ENCODE assay signal across 23 cellular contexts in genomic region chr16:66004706-66005105, GRCh38.
"Had no signal": no experiment of that assay in that cellular context is flagged by ENCODE, and none has a peak within 500 bp of the region (broad histone marks: within the 10 kb centered on the region; RNA-seq: fewer than 3 reads in every experiment).

No MANE protein-coding gene starts in this region.

- H3K4me1 Mint-ChIP-seq: activated CD4-positive, alpha-beta T cell treated with anti-CD3 and anti-CD28 coated beads, Interleukin-2, amount 10 ng/mL, durations not matched to agents 24 days and 14 days; activated naive CD8-positive, alpha-beta T cell treated with anti-CD3 and anti-CD28 coated beads for 36 hours; activated T-helper 17 cell treated with anti-CD3 and anti-CD28 coated beads, Interleukin-2, amount 50 U/mL, for 72 hours; T-cell had no signal

- H3K4me1 ChIP-seq: lower lobe of right lung, prostate gland had no signal

- H3K27ac Mint-ChIP-seq: activated CD4-positive, alpha-beta T cell treated with anti-CD3 and anti-CD28 coated beads, Interleukin-2, amount 10 ng/mL, durations not matched to agents 24 days and 14 days; activated CD8-positive, alpha-beta T cell treated with anti-CD3 and anti-CD28 coated beads for 36 hours; activated naive CD8-positive, alpha-beta T cell treated with anti-CD3 and anti-CD28 coated beads for 36 hours; activated T-helper 17 cell treated with anti-CD3 and anti-CD28 coated beads, Interleukin-2, amount 50 U/mL, for 72 hours; effector memory CD8-positive, alpha-beta T cell; natural killer cell treated with Interleukin-12 subunit alpha and Interleukin-12 subunit beta and Interleukin-15 and Interleukin-18, amount 100 ng/mL, for 72 hours; stimulated activated naive CD8-positive, alpha-beta T cell treated with anti-CD3 and anti-CD28 coated beads, Interleukin-15, Interleukin-2, amounts not matched to agents 100 ng/mL and 50 ng/mL, for 24 hours; T-cell had no signal

- H3K9me3 ChIP-seq: heart right ventricle, lower lobe of right lung, prostate gland had no signal

- H3K27me3 Mint-ChIP-seq: activated CD4-positive, alpha-beta T cell treated with anti-CD3 and anti-CD28 coated beads, Interleukin-2, amount 10 ng/mL, durations not matched to agents 24 days and 14 days; activated CD8-positive, alpha-beta T cell treated with anti-CD3 and anti-CD28 coated beads for 36 hours; activated naive CD8-positive, alpha-beta T cell treated with anti-CD3 and anti-CD28 coated beads for 36 hours had no signal

- DNase-seq: activated CD4-positive, alpha-beta T cell treated with anti-CD3 and anti-CD28 coated beads, Interleukin-2, amount 10 ng/mL, durations not matched to agents 24 days and 14 days; activated CD4-positive, CD25-positive, alpha-beta regulatory T cell; activated CD8-positive, alpha-beta T cell treated with anti-CD3 and anti-CD28 coated beads for 36 hours; activated naive CD4-positive, alpha-beta T cell; activated naive CD8-positive, alpha-beta T cell treated with anti-CD3 and anti-CD28 coated beads for 36 hours; activated T-cell treated with anti-CD3 and anti-CD28 coated beads, Interleukin-2, amount 50 U/mL, for 1 hour; amniotic stem cell; effector memory CD8-positive, alpha-beta T cell; heart right ventricle; left cardiac atrium; lower lobe of right lung; nucleus accumbens; right cardiac atrium; stimulated activated CD4-positive, alpha-beta T cell treated with anti-CD3 and anti-CD28 coated beads, Interleukin-2, amount 100 ng/mL, for 48 hours; T-cell; trophoblast cell had no signal

- H3K9me3 Mint-ChIP-seq: activated CD4-positive, alpha-beta T cell treated with anti-CD3 and anti-CD28 coated beads, Interleukin-2, amount 10 ng/mL, durations not matched to agents 24 days and 14 days; activated CD8-positive, alpha-beta T cell treated with anti-CD3 and anti-CD28 coated beads for 36 hours; activated T-helper 17 cell treated with anti-CD3 and anti-CD28 coated beads, Interleukin-2, amount 50 U/mL, for 72 hours; effector memory CD8-positive, alpha-beta T cell; natural killer cell treated with Interleukin-12 subunit alpha and Interleukin-12 subunit beta and Interleukin-15 and Interleukin-18, amount 100 ng/mL, for 72 hours had no signal

- H3K27ac ChIP-seq: cardiac muscle cell, heart right ventricle, lower lobe of right lung, prostate gland, skin epidermis had no signal

- FAIRE-seq: islet of Langerhans had no signal

- H3K27me3 ChIP-seq: cardiac muscle cell, heart right ventricle had no signal

- H3K36me3 Mint-ChIP-seq: activated naive CD8-positive, alpha-beta T cell treated with anti-CD3 and anti-CD28 coated beads for 36 hours; natural killer cell treated with Interleukin-12 subunit alpha and Interleukin-12 subunit beta and Interleukin-15 and Interleukin-18, amount 100 ng/mL, for 72 hours; T-cell had no signal

- H3K4me3 Mint-ChIP-seq: activated CD4-positive, alpha-beta T cell treated with anti-CD3 and anti-CD28 coated beads, Interleukin-2, amount 10 ng/mL, durations not matched to agents 24 days and 14 days; activated CD8-positive, alpha-beta T cell treated with anti-CD3 and anti-CD28 coated beads for 36 hours; activated naive CD8-positive, alpha-beta T cell treated with anti-CD3 and anti-CD28 coated beads for 36 hours; activated T-helper 17 cell treated with anti-CD3 and anti-CD28 coated beads, Interleukin-2, amount 50 U/mL, for 72 hours; effector memory CD8-positive, alpha-beta T cell; natural killer cell treated with Interleukin-12 subunit alpha and Interleukin-12 subunit beta and Interleukin-15 and Interleukin-18, amount 100 ng/mL, for 72 hours; stimulated activated naive CD8-positive, alpha-beta T cell treated with anti-CD3 and anti-CD28 coated beads, Interleukin-15, Interleukin-2, amounts not matched to agents 100 ng/mL and 50 ng/mL, for 24 hours; T-cell had no signal

- H3K36me3 ChIP-seq: cardiac muscle cell, heart right ventricle, lower lobe of right lung, prostate gland had no signal

- H3K4me3 ChIP-seq: cardiac muscle cell, heart right ventricle, lower lobe of right lung, prostate gland, skin epidermis had no signal
